9 cellular contexts compared by ENCODE assay signal in the genomic region with DNA sequence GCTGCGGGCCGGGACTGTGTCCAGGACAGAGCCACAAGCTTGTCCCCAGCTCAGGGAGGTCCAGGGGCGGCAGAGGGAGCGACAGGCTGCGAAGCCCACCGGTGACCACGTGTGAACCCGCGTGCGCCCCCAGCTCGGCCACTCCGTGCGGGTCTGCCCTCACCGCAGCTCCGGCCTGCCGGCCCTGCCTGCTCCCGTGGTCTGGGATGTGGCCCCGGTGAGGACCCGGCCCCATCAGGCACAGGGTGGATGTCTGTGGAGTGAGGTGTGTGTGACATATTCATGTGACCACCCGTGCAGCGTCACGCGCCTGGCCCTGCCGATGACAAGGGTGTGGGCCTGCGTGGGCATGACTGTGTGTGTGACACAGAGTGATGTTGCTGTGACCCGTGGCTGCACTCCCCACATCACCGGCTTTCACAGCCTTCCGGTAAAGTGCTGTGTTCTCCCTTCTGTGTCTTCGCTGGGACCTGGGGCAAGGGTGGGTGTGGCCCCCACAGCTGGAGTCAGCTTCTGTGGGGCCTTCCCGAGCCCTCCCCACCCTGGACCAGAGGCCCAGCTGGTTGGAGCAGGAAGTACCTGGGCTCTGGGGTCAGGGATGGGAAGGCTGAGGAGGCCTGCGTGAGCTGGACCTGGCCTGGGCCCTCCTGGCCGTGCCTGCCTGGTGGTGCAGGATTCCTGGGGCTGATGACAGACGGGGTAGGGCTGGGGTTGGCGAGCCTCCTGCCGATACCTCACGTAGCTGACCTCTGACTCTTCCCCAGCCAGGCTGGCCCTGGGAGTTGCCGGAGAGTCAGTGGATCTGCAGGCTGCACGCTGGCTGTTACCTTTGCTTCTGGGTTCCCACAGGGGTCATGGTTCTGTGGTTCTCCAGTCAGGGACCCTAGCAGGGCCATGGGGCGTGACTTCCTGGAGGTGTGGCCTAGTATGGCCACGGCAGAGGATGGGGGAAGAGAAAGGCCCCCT. TPM values are rescaled to one million over a fixed set of nuclear protein-coding genes. Genes with fewer than 3 reads are reported as not detected.
A peak's percentile ranks its signal among the peaks of the same experiment; 100 is the strongest.
DNase-seq lines count a peak whose midpoint lies in the region; ATAC-seq and TF ChIP-seq lines count a peak whose summit lies in the region.
"Had no signal": no experiment of that assay in that cellular context is flagged by ENCODE, and none has a peak within 500 bp of the region (broad histone marks: within the 10 kb centered on the region; RNA-seq: fewer than 3 reads in every experiment).

No MANE protein-coding gene starts in this region.

- H3K4me1 ChIP-seq in right atrium auricular region (peaks cover 0 to 17% of the 10 kb centered on the region in 2 donors), iPS-18a (ENCODE audit: control insufficient read depth, low read depth, low read length) (no peaks in the 10 kb centered on the region)

- no peaks in the 10 kb centered on the region for H3K36me3 ChIP-seq in right atrium auricular region
- no peaks in the 10 kb centered on the region for H3K36me3 ChIP-seq in iPS-18a (ENCODE audit: control insufficient read depth, low read depth, low read length)
- H3K36me3 ChIP-seq: tibial nerve had no signal

- DNase-seq in Right ventricle myocardium superior (no peak), right atrium auricular region (ENCODE audit: low spot score) (no peak), ureter (ENCODE audit: low spot score) (peak; percentile 75), DMS153 treated with DMSO at 0.1 percent for 48 hours (lab: John Stamatoyannopoulos, UW; ENCODE audit: unreplicated experiment) (no peak)

- H3K9ac ChIP-seq in iPS-18a (ENCODE audit: low read length), result no peak overlapping the region

- TF ChIP-seq CTCF in right atrium auricular region (IDR thresholded peaks at IDR 0.05), result no peak

- intact Hi-C loops in Right ventricle myocardium superior (cut with DNase I), result no loop called here

- ATAC-seq in Right ventricle myocardium superior (ENCODE audit: poor library complexity) (peak; percentile 5), SK-N-SH treated with all-trans-retinoic acid at 6 μM for 48 hours (peak; percentile 2; the same call in 1 of the 3 replicates), GM19452 (IDR thresholded peaks at IDR 0.05; ENCODE audit: unreplicated experiment) (no peak), HG03457 (IDR thresholded peaks at IDR 0.05; ENCODE audit: unreplicated experiment) (no peak)

- H3K9me3 ChIP-seq in right atrium auricular region (no peaks in the 10 kb centered on the region), iPS-18a (ENCODE audit: control insufficient read depth, low read depth, low read length) (no peaks in the 10 kb centered on the region)
- H3K9me3 ChIP-seq: tibial nerve had no signal

- H3K27ac ChIP-seq in right atrium auricular region (no peak overlapping the region), iPS-18a (ENCODE audit: low read length) (no peak overlapping the region)

- H3K4me3 ChIP-seq in right atrium auricular region (peak overlapping the region in 1 of 2 donors; percentile 54), iPS-18a (ENCODE audit: low read length) (peak overlapping the region; percentile 71)

- peaks cover 0 to 4% of the 10 kb centered on the region in 2 donors for H3K27me3 ChIP-seq in right atrium auricular region
- H3K27me3 ChIP-seq in iPS-18a (ENCODE audit: control insufficient read depth, insufficient read depth, low read length), result peaks cover 43% of the 10 kb centered on the region

TF ChIP-seq in SK-N-SH treated with all-trans-retinoic acid at 6 μM for 48 hours, 23 proteins besides CTCF, POLR2A, EP300 and RAD21:
- TF ChIP-seq TCF4 (CRISPR knock-in tag; IDR thresholded peaks at IDR 0.05; ENCODE audit: borderline replicate concordance) (no peak), ZC3H10 (CRISPR knock-in tag; IDR thresholded peaks at IDR 0.05) (no peak), BACH2 (CRISPR knock-in tag; IDR thresholded peaks at IDR 0.05; ENCODE audit: borderline replicate concordance) (no peak)
- TF ChIP-seq, protein P1, sequence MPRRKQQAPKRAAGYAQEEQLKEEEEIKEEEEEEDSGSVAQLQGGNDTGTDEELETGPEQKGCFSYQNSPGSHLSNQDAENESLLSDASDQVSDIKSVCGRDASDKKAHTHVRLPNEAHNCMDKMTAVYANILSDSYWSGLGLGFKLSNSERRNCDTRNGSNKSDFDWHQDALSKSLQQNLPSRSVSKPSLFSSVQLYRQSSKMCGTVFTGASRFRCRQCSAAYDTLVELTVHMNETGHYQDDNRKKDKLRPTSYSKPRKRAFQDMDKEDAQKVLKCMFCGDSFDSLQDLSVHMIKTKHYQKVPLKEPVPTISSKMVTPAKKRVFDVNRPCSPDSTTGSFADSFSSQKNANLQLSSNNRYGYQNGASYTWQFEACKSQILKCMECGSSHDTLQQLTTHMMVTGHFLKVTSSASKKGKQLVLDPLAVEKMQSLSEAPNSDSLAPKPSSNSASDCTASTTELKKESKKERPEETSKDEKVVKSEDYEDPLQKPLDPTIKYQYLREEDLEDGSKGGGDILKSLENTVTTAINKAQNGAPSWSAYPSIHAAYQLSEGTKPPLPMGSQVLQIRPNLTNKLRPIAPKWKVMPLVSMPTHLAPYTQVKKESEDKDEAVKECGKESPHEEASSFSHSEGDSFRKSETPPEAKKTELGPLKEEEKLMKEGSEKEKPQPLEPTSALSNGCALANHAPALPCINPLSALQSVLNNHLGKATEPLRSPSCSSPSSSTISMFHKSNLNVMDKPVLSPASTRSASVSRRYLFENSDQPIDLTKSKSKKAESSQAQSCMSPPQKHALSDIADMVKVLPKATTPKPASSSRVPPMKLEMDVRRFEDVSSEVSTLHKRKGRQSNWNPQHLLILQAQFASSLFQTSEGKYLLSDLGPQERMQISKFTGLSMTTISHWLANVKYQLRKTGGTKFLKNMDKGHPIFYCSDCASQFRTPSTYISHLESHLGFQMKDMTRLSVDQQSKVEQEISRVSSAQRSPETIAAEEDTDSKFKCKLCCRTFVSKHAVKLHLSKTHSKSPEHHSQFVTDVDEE (CRISPR knock-in tag; IDR thresholded peaks at IDR 0.05), result no peak

RNA-seq across cellular contexts. Expression of gene RNF223, which starts 4.1 kb away (rescaled TPM):
- total RNA-seq in Right ventricle myocardium superior, result not detected
- not detected for total RNA-seq in right atrium auricular region
- total RNA-seq in ureter, result 6.3 TPM
- total RNA-seq: tibial nerve had no signal

RNA-seq across cellular contexts. Expression of gene C1orf159, which starts 45.9 kb away (rescaled TPM):
- total RNA-seq in Right ventricle myocardium superior, result 2.4 TPM
- 1 to 10 TPM; 4.4 to 4.6 TPM for total RNA-seq in right atrium auricular region
- total RNA-seq in ureter, result 29.8 TPM

RNA-seq across cellular contexts. Expression of gene AGRN, which starts 50.1 kb away (rescaled TPM):
- total RNA-seq in Right ventricle myocardium superior (12.8 TPM), right atrium auricular region (10 to 100 TPM; 22.5 to 27.9 TPM), ureter (227 TPM)

RNA-seq across cellular contexts. Expression of gene ISG15, which starts 56.7 kb away (rescaled TPM):
- total RNA-seq in Right ventricle myocardium superior, result 13.3 TPM
- 10 to 100 TPM; 26.8 to 32.2 TPM for total RNA-seq in right atrium auricular region
- total RNA-seq in ureter, result 14.9 TPM

Comparison
In these comparisons a context has a peak if more than half of its experiments do, and no peak if none do; other contexts are left out.
1. ATAC-seq: peak in Right ventricle myocardium superior (single experiment) and SK-N-SH treated with all-trans-retinoic acid at 6 μM for 48 hours (single experiment); none in GM19452 (single experiment) and HG03457 (single experiment).